Comparison of ENCODE assay signal across 9 cellular contexts in genomic region chr4:163331629-163332360, GRCh38. TPM values are rescaled to one million over a fixed set of nuclear protein-coding genes. Genes with fewer than 3 reads are reported as not detected.
A peak's percentile ranks its signal among the peaks of the same experiment; 100 is the strongest.
DNase-seq lines count a peak whose midpoint lies in the region; ATAC-seq and TF ChIP-seq lines count a peak whose summit lies in the region.
"Had no signal": no experiment of that assay in that cellular context is flagged by ENCODE, and none has a peak within 500 bp of the region (broad histone marks: within the 10 kb centered on the region; RNA-seq: fewer than 3 reads in every experiment).

No MANE protein-coding gene starts in this region.

- H3K27me3 ChIP-seq in right lobe of liver = peaks cover 0 to 3% of the 10 kb centered on the region in 2 donors
- H3K27me3 ChIP-seq in thymus (ENCODE audit: control insufficient read depth, insufficient read depth) = peaks cover 26% of the 10 kb centered on the region
- no peaks in the 10 kb centered on the region for H3K27me3 ChIP-seq in SJCRH30

- H3K9me3 Mint-ChIP-seq in chondrocyte (ENCODE audit: low read depth) = peaks cover 4% of the 10 kb centered on the region

- peaks cover 14% of the 10 kb centered on the region for H3K4me1 Mint-ChIP-seq in chondrocyte (ENCODE audit: low read depth)

- H3K4me3 ChIP-seq in right lobe of liver (peak overlapping the region; percentile 39 to 53 (median 51)), thymus (ENCODE audit: low read length) (peak overlapping the region; percentile 1), SJCRH30 (no peak overlapping the region)

- ATAC-seq in HG03354 (IDR thresholded peaks at IDR 0.05; ENCODE audit: poor library complexity, severe bottlenecking, unreplicated experiment) (peak; percentile 44), right lobe of liver (peak; percentile 26 to 38 (median 34)), HG02763 (IDR thresholded peaks at IDR 0.05; ENCODE audit: unreplicated experiment) (no peak)

- peak overlapping the region; percentile 81 for H3K4me3 Mint-ChIP-seq in chondrocyte (ENCODE audit: unreplicated experiment)

- no peak for TF ChIP-seq POLR2A in right lobe of liver (IDR thresholded peaks at IDR 0.05)

- peak; percentile 39 for DNase-seq in Ammon's horn (ENCODE audit: low spot score)
- no peak for DNase-seq in chondrocyte (ENCODE audit: low spot score)
- DNase-seq in right lobe of liver = peak in 2 of 3 donors; percentile 29 to 53
- no peak for DNase-seq in stimulated activated CD8-positive, alpha-beta memory T cell treated with anti-CD3 and anti-CD28 coated beads, Interleukin-4, amount 100 ng/mL, for 48 hours
- no peak for DNase-seq in SJCRH30

- intact Hi-C loops in right lobe of liver (cut with DNase I) = no loop called here

- H3K27ac Mint-ChIP-seq in chondrocyte (ENCODE audit: unreplicated experiment) = no peak overlapping the region

- H3K27me3 Mint-ChIP-seq in chondrocyte (ENCODE audit: low read depth) = peaks cover 50% of the 10 kb centered on the region

- H3K27ac ChIP-seq in right lobe of liver (peak overlapping the region; percentile 31 to 40 (median 39)), thymus (ENCODE audit: low read depth) (no peak overlapping the region), SJCRH30 (no peak overlapping the region)
- H3K27ac ChIP-seq: epithelial cell of prostate had no signal

- no peaks in the 10 kb centered on the region for H3K36me3 Mint-ChIP-seq in chondrocyte (ENCODE audit: low read depth)

- H3K36me3 ChIP-seq in right lobe of liver = no peaks in the 10 kb centered on the region
- no peaks in the 10 kb centered on the region for H3K36me3 ChIP-seq in thymus (ENCODE audit: control insufficient read depth, insufficient read depth)
- no peaks in the 10 kb centered on the region for H3K36me3 ChIP-seq in SJCRH30

- TF ChIP-seq CTCF in chondrocyte (IDR thresholded peaks at IDR 0.05) = peak; percentile 9
- no peak for TF ChIP-seq CTCF in right lobe of liver (IDR thresholded peaks at IDR 0.05)

- H3K4me1 ChIP-seq in right lobe of liver (peaks cover 0 to 11% (median 0%) of the 10 kb centered on the region in 4 donors), thymus (ENCODE audit: control insufficient read depth, insufficient read depth, low read length) (no peaks in the 10 kb centered on the region), SJCRH30 (no peaks in the 10 kb centered on the region)

- 5% methylated on average over 29 of the region's 58 CpGs for WGBS in right lobe of liver (ENCODE audit: insufficient coverage, low coverage, low lambda C conversion rate, missing lambda C conversion rate)
- whole genome bisulfite sequencing in thymus = 2% methylated on average over 58 of the region's 58 CpGs

- no peaks in the 10 kb centered on the region for H3K9me3 ChIP-seq in right lobe of liver
- H3K9me3 ChIP-seq in thymus (ENCODE audit: control insufficient read depth) = no peaks in the 10 kb centered on the region
- H3K9me3 ChIP-seq in SJCRH30 (replicated peaks) = no peaks in the 10 kb centered on the region

RNA-seq across cellular contexts. Expression of gene NPY1R, which starts 0.6 kb away (rescaled TPM):
- total RNA-seq in chondrocyte (0.22 TPM in 2 of 3 replicates, not detected in the other), right lobe of liver (1 to 10 TPM; 1.6 to 6.8 (median 5.6) TPM)
- polyA plus RNA-seq in thymus = 2.2 TPM
- 0.02 TPM in 1 of 2 replicates, not detected in the other for total RNA-seq in SJCRH30 (2014; rRNA removed; shearing (Covaris generic))

RNA-seq across cellular contexts. Expression of gene NPY5R, which starts 11.9 kb away (rescaled TPM):
- total RNA-seq in chondrocyte (not detected in 3 replicates), right lobe of liver (under 1 TPM in 4 of 6 experiments, not detected in 2; 0.11 to 0.62 (median 0.21) TPM)
- polyA plus RNA-seq in thymus = 0.14 TPM
- not detected in 2 replicates for total RNA-seq in SJCRH30 (2014; rRNA removed; shearing (Covaris generic))

Comparison
In these comparisons a context has a peak if more than half of its experiments do, and no peak if none do; other contexts are left out.
1. DNase-seq: peak in Ammon's horn (single experiment) and right lobe of liver (2 of 3); none in chondrocyte (single experiment), stimulated activated CD8-positive, alpha-beta memory T cell treated with anti-CD3 and anti-CD28 coated beads, Interleukin-4, amount 100 ng/mL, for 48 hours (single experiment) and SJCRH30 (0 of 2).
2. H3K27ac ChIP-seq: peak in right lobe of liver (3 of 3); none in thymus (single experiment) and SJCRH30 (single experiment).